In genomic region chr12:50564948-50565297, GRCh38 we compare ENCODE assay signal across 18 cellular contexts.
"Had no signal": no experiment of that assay in that cellular context is flagged by ENCODE, and none has a peak within 500 bp of the region (broad histone marks: within the 10 kb centered on the region; RNA-seq: fewer than 3 reads in every experiment).

No MANE protein-coding gene starts in this region.

- H3K9me3 ChIP-seq: SK-N-SH, testis, upper lobe of right lung had no signal

- H3K27ac ChIP-seq: testis, upper lobe of right lung had no signal

- H3K4me3 ChIP-seq: testis, upper lobe of right lung had no signal

- H3K27me3 ChIP-seq: testis, upper lobe of right lung had no signal

- ATAC-seq: activated CD8-positive, alpha-beta memory T cell treated with anti-CD3 and anti-CD28 coated beads, Interleukin-2, amount 10 ng/mL, durations not matched to agents 7 days and 5 days; left ventricle myocardium superior; natural killer cell treated with Interleukin-12 subunit alpha and Interleukin-12 subunit beta and Interleukin-15 and Interleukin-18, amount 100 ng/mL, for 72 hours; upper lobe of right lung had no signal

- H3K4me2 ChIP-seq: SK-N-SH had no signal

- H3K9ac ChIP-seq: SK-N-SH had no signal

- DNase-seq: activated CD4-positive, alpha-beta memory T cell treated with anti-CD3 and anti-CD28 coated beads, Interleukin-2, amount 10 ng/mL, durations not matched to agents 7 days and 5 days; activated CD4-positive, alpha-beta T cell treated with anti-CD3 and anti-CD28 coated beads for 48 hours; activated CD4-positive, CD25-positive, alpha-beta regulatory T cell; activated CD8-positive, alpha-beta memory T cell treated with anti-CD3 and anti-CD28 coated beads, Interleukin-2, amount 10 ng/mL, durations not matched to agents 7 days and 5 days; activated naive CD4-positive, alpha-beta T cell treated with anti-CD3 and anti-CD28 coated beads for 36 hours; dermis blood vessel endothelial cell; effector memory CD4-positive, alpha-beta T cell; left ventricle myocardium superior; mesendoderm; occipital lobe; posterior cingulate gyrus; retina; SK-N-SH; stimulated activated CD4-positive, alpha-beta T cell treated with anti-CD3 and anti-CD28 coated beads, Interleukin-2, amount 100 ng/mL, for 24 hours; T1000; testis; upper lobe of right lung had no signal

- H3K36me3 ChIP-seq: upper lobe of right lung had no signal
